In genomic region chr6:9365378-9365777, GRCh38 we compare ENCODE assay signal across 8 cellular contexts.
"Had no signal": no experiment of that assay in that cellular context is flagged by ENCODE, and none has a peak within 500 bp of the region (broad histone marks: within the 10 kb centered on the region; RNA-seq: fewer than 3 reads in every experiment).

No MANE protein-coding gene starts in this region.

- H3K4me3 ChIP-seq: GM23338 had no signal

- H3K9ac ChIP-seq: KMS-11 had no signal

- DNase-seq: H9, HCEC 1CT, KBM-7 had no signal

- H3K27ac ChIP-seq: KMS-11 had no signal

- FAIRE-seq: H1, H54, HTR-8/SVneo had no signal
